10 cellular contexts compared by ENCODE assay signal in genomic region chr5:172855597-172856292, GRCh38. TPM values are rescaled to one million over a fixed set of nuclear protein-coding genes. Genes with fewer than 3 reads are reported as not detected.
DNase-seq lines count a peak whose midpoint lies in the region; ATAC-seq, FAIRE-seq and TF ChIP-seq lines count a peak whose summit lies in the region.
"Had no signal": no experiment of that assay in that cellular context is flagged by ENCODE, and none has a peak within 500 bp of the region (broad histone marks: within the 10 kb centered on the region; RNA-seq: fewer than 3 reads in every experiment).

No MANE protein-coding gene starts in this region.

- H3K79me2 ChIP-seq in osteoblast (ENCODE audit: insufficient read depth, low read length): peaks cover 90% of the 10 kb centered on the region

- H3K4me2 ChIP-seq in A549 (peak overlapping the region; percentile 6; the same call in 1 of the 3 replicates), osteoblast (ENCODE audit: insufficient read depth, low read length) (no peak overlapping the region)

- H3K27me3 Mint-ChIP-seq in CD4-positive, alpha-beta T cell: no peaks in the 10 kb centered on the region

- WGBS in A549 (ENCODE audit: missing lambda C conversion rate): 78% methylated on average over 18 of the region's 18 CpGs

- H3K27ac Mint-ChIP-seq in CD4-positive, alpha-beta T cell: no peak overlapping the region

- FAIRE-seq in A549 (lab: Jason Lieb, UNC): no peak

- H3K4me3 Mint-ChIP-seq in CD4-positive, alpha-beta T cell: no peak overlapping the region

- H3K36me3 ChIP-seq in osteoblast (ENCODE audit: insufficient read depth, low read length): no peaks in the 10 kb centered on the region

- intact Hi-C loops in Right ventricle myocardium superior (cut with DNase I): loop anchor here (5.0 kb wide), 1 partner anchor 47 kb away; no protein-coding TSS in a partner anchor
- intact Hi-C loops in CD4-positive, alpha-beta T cell (cut with DNase I, micrococcal nuclease): no loop called here

- no peak for TF ChIP-seq RAD21 in A549 (conservative IDR thresholded peaks at IDR 0.05 in 1 of 2, IDR thresholded peaks at IDR 0.05 in 1 of 2)

- H3K36me3 Mint-ChIP-seq in CD4-positive, alpha-beta T cell (ENCODE audit: low read depth): peaks cover 5% of the 10 kb centered on the region

- H3K4me1 ChIP-seq in A549: peaks cover 97% of the 10 kb centered on the region
- H3K4me1 ChIP-seq in osteoblast (ENCODE audit: insufficient read depth, low read length): peaks cover 55% of the 10 kb centered on the region

- H3K27ac ChIP-seq in A549 (peak overlapping the region; percentile 96 to 99), VCaP (peak overlapping the region; percentile 56), osteoblast (ENCODE audit: low read depth, low read length) (peak overlapping the region; percentile 84)
- H3K27ac ChIP-seq in CD4-positive, alpha-beta T cell (ENCODE audit: low read depth, low read length): no peak overlapping the region

- POLR2A ChIA-PET in A549 (lab: Yijun Ruan, JAX): no interaction called here
- POLR2A ChIA-PET in CD4-positive, alpha-beta T cell (lab: Charles Lee): no interaction called here

- H3K4me3 ChIP-seq in A549 (no peak overlapping the region), osteoblast (ENCODE audit: insufficient read depth, low read length) (no peak overlapping the region)

- CTCF ChIA-PET in A549 (lab: Yijun Ruan, JAX): interaction anchor here (0.6 to 1.4 kb wide), 3 partner anchors 10 to 431 kb away, joined by 3 to 4 read pairs (median 3); no protein-coding TSS in a partner anchor
- CTCF ChIA-PET in CD4-positive, alpha-beta T cell (lab: Charles Lee): no interaction called here

- no peak for DNase-seq in A549 (ENCODE audit: low read depth in 1 of 2, low spot score in 1 of 2)
- peak; percentile 73 for DNase-seq in Right ventricle myocardium superior
- DNase-seq in osteoblast (ENCODE audit: insufficient read length, low spot score, missing footprints): peak; percentile 27
- no peak for DNase-seq in UCSD-AML1 (lab: John Stamatoyannopoulos, UW; ENCODE audit: unreplicated experiment)
- DNase-seq in CD4-positive, alpha-beta T cell: no peak
- DNase-seq in NCI-H2227 treated with DMSO at 0.1 percent for 48 hours (lab: John Stamatoyannopoulos, UW): no peak
- DNase-seq: activated CD4-positive, alpha-beta T cell treated with anti-CD3 and anti-CD28 coated beads, Interleukin-2, amount 50 U/mL, for 4 hours; MM.1S had no signal

- no peak overlapping the region for H2AFZ ChIP-seq in osteoblast (ENCODE audit: low read length)

- no peaks in the 10 kb centered on the region for H3K27me3 ChIP-seq in osteoblast (ENCODE audit: insufficient read depth, low read length)
- no peaks in the 10 kb centered on the region for H3K27me3 ChIP-seq in CD4-positive, alpha-beta T cell (ENCODE audit: control insufficient read depth, insufficient read depth, low read length)

- TF ChIP-seq POLR2A in A549 (IDR thresholded peaks at IDR 0.05; ENCODE audit: low read length): no peak

- ATAC-seq in A549: no peak
- peak; percentile 49 for ATAC-seq in Right ventricle myocardium superior (ENCODE audit: poor library complexity)
- ATAC-seq in HG02884 (IDR thresholded peaks at IDR 0.05; ENCODE audit: unreplicated experiment): no peak
- ATAC-seq in CD4-positive, alpha-beta T cell (ENCODE audit: poor library complexity): no peak

- no peaks in the 10 kb centered on the region for H3K9me3 Mint-ChIP-seq in CD4-positive, alpha-beta T cell

- H4K20me1 ChIP-seq in osteoblast (ENCODE audit: insufficient read depth, low read length): no peaks in the 10 kb centered on the region

- peaks cover 44% of the 10 kb centered on the region for H3K4me1 Mint-ChIP-seq in CD4-positive, alpha-beta T cell (ENCODE audit: low read depth)

- TF ChIP-seq EP300 in A549 (IDR thresholded peaks at IDR 0.05): no peak

- no peak for TF ChIP-seq CTCF in A549 (IDR thresholded peaks at IDR 0.05)
- TF ChIP-seq CTCF in VCaP (conservative IDR thresholded peaks at IDR 0.05): no peak
- no peak for TF ChIP-seq CTCF in osteoblast (IDR thresholded peaks at IDR 0.05; ENCODE audit: extremely low read depth, low read depth, low read length)
- TF ChIP-seq CTCF in CD4-positive, alpha-beta T cell (IDR thresholded peaks at IDR 0.05): no peak

- no peaks in the 10 kb centered on the region for H3K9me3 ChIP-seq in A549
- H3K9me3 ChIP-seq in osteoblast (ENCODE audit: low read depth, low read length): no peaks in the 10 kb centered on the region
- no peaks in the 10 kb centered on the region for H3K9me3 ChIP-seq in CD4-positive, alpha-beta T cell (ENCODE audit: control insufficient read depth, low read length)

TF ChIP-seq in A549, 52 proteins besides CTCF, POLR2A, EP300 and RAD21:
- TF ChIP-seq MAX (IDR thresholded peaks at IDR 0.05): 0 out of 2 replicates have a peak, but pooled peaks have one; percentile 11
- TF ChIP-seq NFE2L2 (conservative IDR thresholded peaks at IDR 0.05; ENCODE audit: low read length): no peak
- TF ChIP-seq BHLHE40 (IDR thresholded peaks at IDR 0.05; ENCODE audit: low read depth, low read length): no peak
- TF ChIP-seq E2F6 (IDR thresholded peaks at IDR 0.05; ENCODE audit: borderline replicate concordance, low read depth): no peak
TF ChIP-seq in A549: peak in this region for 1.

RNA-seq across cellular contexts. Expression of gene ERGIC1, which starts 21.7 kb away (rescaled TPM):
- polyA plus RNA-seq in A549 (2011; rRNA removed) (176 and 208 TPM in 2 replicates), A549 (2017; fragmentation: RNase III; extraction: RNeasy Plus Mini Kit Qiagen cat#74134 plus additional on column Dnase treatment) (289 to 322 TPM (median 304 TPM) in 3 replicates)
- 184 and 254 TPM in 2 replicates for polyA plus RNA-seq in A549 (2012; cell fraction: cytosol; rRNA removed)
- polyA plus RNA-seq in A549 (2012; cell fraction: nucleus; rRNA removed): 131 and 150 TPM in 2 replicates
- polyA minus RNA-seq in A549 (2011; rRNA and poly(A)+ RNA removed): 418 and 510 TPM in 2 replicates
- total RNA-seq in Right ventricle myocardium superior (75.5 TPM), osteoblast (109 and 128 TPM in 2 replicates)
- 10 to 100 TPM; 51.0 to 52.4 TPM for total RNA-seq in CD4-positive, alpha-beta T cell

Comparison
In these comparisons a context has a peak if more than half of its experiments do, and no peak if none do; other contexts are left out.
1. DNase-seq: peak in Right ventricle myocardium superior (single experiment) and osteoblast (single experiment); none in A549 (0 of 2), UCSD-AML1 (single experiment), CD4-positive, alpha-beta T cell (0 of 10) and NCI-H2227 treated with DMSO at 0.1 percent for 48 hours (single experiment).